ENCODE assay signal across 25 cellular contexts in the genomic region with DNA sequence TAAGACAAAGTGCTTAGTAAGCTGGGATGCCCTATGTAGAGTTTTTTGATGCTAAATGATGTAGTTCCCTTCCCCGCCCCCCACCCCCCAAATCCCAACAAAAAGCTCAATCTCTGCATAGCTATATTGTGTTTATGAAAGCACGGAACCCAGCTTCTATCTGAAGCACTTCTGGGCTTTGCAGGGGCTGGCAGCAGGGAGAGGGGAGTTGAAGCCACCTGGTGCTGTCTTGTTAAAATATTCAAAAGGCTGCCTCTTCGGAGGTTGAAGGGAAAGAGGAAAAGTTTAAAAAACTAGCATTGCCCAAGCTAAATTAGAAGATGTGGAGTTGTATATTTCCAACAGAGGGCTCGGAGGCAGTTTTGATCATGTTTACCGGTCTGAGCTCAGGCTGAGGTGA. TPM values are rescaled to one million over a fixed set of nuclear protein-coding genes. Genes with fewer than 3 reads are reported as not detected.
DNase-seq lines count a peak whose midpoint lies in the region; TF ChIP-seq lines count a peak whose summit lies in the region.
"Had no signal": no experiment of that assay in that cellular context is flagged by ENCODE, and none has a peak within 500 bp of the region (broad histone marks: within the 10 kb centered on the region; RNA-seq: fewer than 3 reads in every experiment).

No MANE protein-coding gene starts in this region.

- peaks cover 20% of the 10 kb centered on the region for H3K27me3 Mint-ChIP-seq in nephron progenitor cell (ENCODE audit: low read depth, poor library complexity)

- peak overlapping the region; percentile 62 for H3K27ac Mint-ChIP-seq in nephron progenitor cell
- H3K27ac Mint-ChIP-seq: CD14-positive monocyte; CD4-positive, alpha-beta memory T cell; CD4-positive, CD25-positive, alpha-beta regulatory T cell; CD8-positive, alpha-beta memory T cell had no signal

- no peaks in the 10 kb centered on the region for H3K36me3 ChIP-seq in SJCRH30
- no peaks in the 10 kb centered on the region for H3K36me3 ChIP-seq in trophoblast cell (ENCODE audit: control insufficient read depth in 1 of 2, insufficient read depth in 2 of 2, low read length in 2 of 2)
- no peaks in the 10 kb centered on the region for H3K36me3 ChIP-seq in left ventricle myocardium inferior
- H3K36me3 ChIP-seq in osteoblast (ENCODE audit: insufficient read depth, low read length), result no peaks in the 10 kb centered on the region
- H3K36me3 ChIP-seq: BE2C, BLaER1 had no signal

- no peak overlapping the region for H3K18ac ChIP-seq in trophoblast cell (ENCODE audit: low read length)

- peaks cover 13% of the 10 kb centered on the region for H3K4me1 Mint-ChIP-seq in nephron progenitor cell
- H3K4me1 Mint-ChIP-seq: CD14-positive monocyte; CD4-positive, CD25-positive, alpha-beta regulatory T cell had no signal

- no peak overlapping the region for H3K4me3 ChIP-seq in SJCRH30
- no peak overlapping the region for H3K4me3 ChIP-seq in trophoblast cell (ENCODE audit: low read depth, low read length)
- H3K4me3 ChIP-seq in left ventricle myocardium inferior, result no peak overlapping the region
- H3K4me3 ChIP-seq in osteoblast (ENCODE audit: insufficient read depth, low read length), result no peak overlapping the region
- H3K4me3 ChIP-seq: BLaER1, GM12878 had no signal

- no peaks in the 10 kb centered on the region for H3K79me2 ChIP-seq in trophoblast cell (ENCODE audit: control insufficient read depth, insufficient read depth, low read length, poor library complexity)
- no peaks in the 10 kb centered on the region for H3K79me2 ChIP-seq in osteoblast (ENCODE audit: insufficient read depth, low read length)

- H3K4ac ChIP-seq in trophoblast cell (ENCODE audit: low read depth, low read length), result no peak overlapping the region

- H4K91ac ChIP-seq in trophoblast cell (ENCODE audit: low read depth, low read length), result no peak overlapping the region

- peak overlapping the region; percentile 41 for H2BK12ac ChIP-seq in trophoblast cell (ENCODE audit: low read length)

- no peak overlapping the region for H3K4me3 Mint-ChIP-seq in nephron progenitor cell
- H3K4me3 Mint-ChIP-seq: CD4-positive, alpha-beta memory T cell; CD4-positive, CD25-positive, alpha-beta regulatory T cell; CD8-positive, alpha-beta memory T cell had no signal

- DNase-seq in SJCRH30 (peak; percentile 58 to 75), nephron progenitor cell (no peak), trophoblast cell (no peak), left ventricle myocardium inferior (no peak), OCI-M1 (lab: John Stamatoyannopoulos, UW) (no peak), osteoblast (ENCODE audit: insufficient read length, low spot score, missing footprints) (no peak)
- DNase-seq: 8988T; ACHN; BE2C; C1 segment of cervical spinal cord; CD4-positive, alpha-beta memory T cell; CD4-positive, CD25-positive, alpha-beta regulatory T cell; CD8-positive, alpha-beta memory T cell; COR-L47; DMS 273 treated with DMSO at 0.1 percent for 48 hours; DMS153; DMS53; DMS79; DND-41; EL; GDM1 had no signal

- peaks cover 5% of the 10 kb centered on the region for H3K36me3 Mint-ChIP-seq in nephron progenitor cell (ENCODE audit: low read depth)
- H3K36me3 Mint-ChIP-seq: CD14-positive monocyte; CD8-positive, alpha-beta memory T cell had no signal

- H4K12ac ChIP-seq in trophoblast cell (ENCODE audit: low read depth, low read length), result no peak overlapping the region

- H3K79me1 ChIP-seq in trophoblast cell (ENCODE audit: low read length), result peaks cover 16% of the 10 kb centered on the region

- H3K4me1 ChIP-seq in SJCRH30 (peaks cover 38% of the 10 kb centered on the region), trophoblast cell (ENCODE audit: control insufficient read depth in 1 of 2, insufficient read depth in 2 of 2, low read length in 2 of 2) (peaks cover 8 to 19% of the 10 kb centered on the region in 2 experiments), left ventricle myocardium inferior (peaks cover 13% of the 10 kb centered on the region), osteoblast (ENCODE audit: insufficient read depth, low read length) (peaks cover 32% of the 10 kb centered on the region)
- H3K4me1 ChIP-seq: BE2C, BLaER1 had no signal

- H3K27me3 ChIP-seq in SJCRH30 (no peaks in the 10 kb centered on the region), trophoblast cell (ENCODE audit: insufficient read depth, low read length) (no peaks in the 10 kb centered on the region), left ventricle myocardium inferior (ENCODE audit: low read depth) (peaks cover 73% of the 10 kb centered on the region), osteoblast (ENCODE audit: insufficient read depth, low read length) (no peaks in the 10 kb centered on the region)

- no peak overlapping the region for H3K14ac ChIP-seq in trophoblast cell (ENCODE audit: low read length)

- intact Hi-C loops in left ventricle myocardium inferior (cut with micrococcal nuclease), result no loop called here

- no peak overlapping the region for H3K9ac ChIP-seq in trophoblast cell (ENCODE audit: low read length)
- H3K9ac ChIP-seq: BLaER1 had no signal

- no peak overlapping the region for H2AK5ac ChIP-seq in trophoblast cell (ENCODE audit: low read length)

- no peak overlapping the region for H3K23ac ChIP-seq in trophoblast cell (ENCODE audit: low read length)

- no peak overlapping the region for H4K8ac ChIP-seq in trophoblast cell (ENCODE audit: low read depth, low read length)

- H3K4me2 ChIP-seq in trophoblast cell (ENCODE audit: low read length), result no peak overlapping the region
- no peak overlapping the region for H3K4me2 ChIP-seq in osteoblast (ENCODE audit: insufficient read depth, low read length)
- H3K4me2 ChIP-seq: BLaER1 had no signal

- H4K20me1 ChIP-seq in osteoblast (ENCODE audit: insufficient read depth, low read length), result no peaks in the 10 kb centered on the region
- H4K20me1 ChIP-seq: BLaER1 had no signal

- H2BK5ac ChIP-seq in trophoblast cell (ENCODE audit: low read depth, low read length, poor library complexity), result no peak overlapping the region

- H2AFZ ChIP-seq in trophoblast cell (ENCODE audit: insufficient read depth, low read length, poor library complexity) (no peak overlapping the region), osteoblast (ENCODE audit: low read length) (no peak overlapping the region)

- no peak overlapping the region; the same call in 1 of the 2 replicates for H3K27ac ChIP-seq in SJCRH30
- H3K27ac ChIP-seq in trophoblast cell (ENCODE audit: low read depth, low read length), result no peak overlapping the region
- H3K27ac ChIP-seq in left ventricle myocardium inferior (replicated peaks), result no peak overlapping the region
- H3K27ac ChIP-seq in osteoblast (ENCODE audit: low read depth, low read length), result no peak overlapping the region
- H3K27ac ChIP-seq: BLaER1 had no signal

- no CpG with 5 or more reads among the region's 5 CpGs for WGBS in trophoblast cell (ENCODE audit: extremely low coverage, insufficient coverage, insufficient read length)

- peaks cover 10% of the 10 kb centered on the region; the same call in 1 of the 2 replicates for H3K9me3 ChIP-seq in SJCRH30 (replicated peaks)
- H3K9me3 ChIP-seq in trophoblast cell (ENCODE audit: insufficient read depth, low read depth, low read length), result peaks cover 1% of the 10 kb centered on the region
- H3K9me3 ChIP-seq in left ventricle myocardium inferior (replicated peaks), result peaks cover 10% of the 10 kb centered on the region
- H3K9me3 ChIP-seq in osteoblast (ENCODE audit: low read depth, low read length), result no peaks in the 10 kb centered on the region
- H3K9me3 ChIP-seq: BE2C, BLaER1 had no signal

- no peak overlapping the region for H2BK120ac ChIP-seq in trophoblast cell (ENCODE audit: insufficient read depth, low read length, poor library complexity)

- H3K9me3 Mint-ChIP-seq in nephron progenitor cell, result peaks cover 7% of the 10 kb centered on the region

- TF ChIP-seq CTCF in nephron progenitor cell (IDR thresholded peaks at IDR 0.05), result no peak
- no peak for TF ChIP-seq CTCF in left ventricle myocardium inferior (IDR thresholded peaks at IDR 0.05; ENCODE audit: borderline replicate concordance)
- no peak for TF ChIP-seq CTCF in osteoblast (IDR thresholded peaks at IDR 0.05; ENCODE audit: extremely low read depth, low read depth, low read length)

RNA-seq across cellular contexts. Expression of a gene that starts 5.0 kb away (rescaled TPM):
- total RNA-seq in SJCRH30 (2014; rRNA removed; shearing (Covaris generic)), result 181 and 189 TPM in 2 replicates
- polyA plus RNA-seq in trophoblast cell (2013), result 111 and 117 TPM in 2 replicates
- 3.4 TPM for total RNA-seq in left ventricle myocardium inferior
- total RNA-seq in osteoblast, result 611 and 664 TPM in 2 replicates
- total RNA-seq: CD4-positive, alpha-beta memory T cell; CD4-positive, CD25-positive, alpha-beta regulatory T cell; G401 had no signal
- polyA plus RNA-seq: CD4-positive, alpha-beta memory T cell; CD4-positive, CD25-positive, alpha-beta regulatory T cell; CD8-positive, alpha-beta memory T cell had no signal

Comparison
In these comparisons a context has a peak if more than half of its experiments do, and no peak if none do; other contexts are left out.
1. DNase-seq: peak in SJCRH30 (2 of 2); none in nephron progenitor cell (single experiment), trophoblast cell (0 of 2), left ventricle myocardium inferior (single experiment), OCI-M1 (single experiment) and osteoblast (single experiment).
2. RNA of a gene that starts 5.0 kb away (total RNA-seq): 611 to 664 TPM in osteoblast and 181 to 189 TPM in SJCRH30; 3.4 TPM in left ventricle myocardium inferior (single experiment); every median in the first group is over 10 times any median in the second.